In genomic region chr15:92881570-92881837, GRCh38 we compare ENCODE assay signal across 7 cellular contexts. TPM values are rescaled to one million over a fixed set of nuclear protein-coding genes. Genes with fewer than 3 reads are reported as not detected.
DNase-seq lines count a peak whose midpoint lies in the region; ATAC-seq, FAIRE-seq and TF ChIP-seq lines count a peak whose summit lies in the region.

No MANE protein-coding gene starts in this region.

- H3K36me3 Mint-ChIP-seq in activated naive CD4-positive, alpha-beta T cell treated with anti-CD3 and anti-CD28 coated beads, Interleukin-2, amount 50 U/mL, for 72 hours = peaks cover 32 to 34% of the 10 kb centered on the region in 2 donors

- peak overlapping the region; percentile 78 to 96 for H3K27ac Mint-ChIP-seq in activated naive CD4-positive, alpha-beta T cell treated with anti-CD3 and anti-CD28 coated beads, Interleukin-2, amount 50 U/mL, for 72 hours

- ATAC-seq in activated naive CD4-positive, alpha-beta T cell treated with anti-CD3 and anti-CD28 coated beads, Interleukin-2, amount 50 U/mL, for 72 hours = no peak

- H3K4me3 ChIP-seq in Jurkat, Clone E6-1 (ENCODE audit: low read length) = peak overlapping the region; percentile 69
- H3K4me3 ChIP-seq in kidney (ENCODE audit: low read length in 2 of 2) = peak overlapping the region; percentile 62 to 75
- peak overlapping the region; percentile 75 to 84 for H3K4me3 ChIP-seq in stomach smooth muscle (ENCODE audit: low read length in 2 of 2)

- peaks cover 2 to 4% of the 10 kb centered on the region in 2 donors for H3K4me1 ChIP-seq in kidney (ENCODE audit: control insufficient read depth in 1 of 2, insufficient read depth in 1 of 2, low read depth in 1 of 2, low read length in 2 of 2)
- H3K4me1 ChIP-seq in stomach smooth muscle (ENCODE audit: control insufficient read depth, insufficient read depth, low read length) = peaks cover 10% of the 10 kb centered on the region

- in situ Hi-C loops in KBM-7 (cut with MboI; ENCODE audit: low pct_unique_long_range_greater_than_20kb, low sequenced_read_pairs) = no loop called here

- intact Hi-C loops in kidney (cut with DNase I) = no loop called here

- H3K27me3 ChIP-seq in stomach smooth muscle (ENCODE audit: control insufficient read depth in 1 of 2, insufficient read depth in 2 of 2, low read length in 2 of 2) = no peaks in the 10 kb centered on the region

- peaks cover 0 to 2% of the 10 kb centered on the region in 2 donors for H3K36me3 ChIP-seq in kidney (ENCODE audit: control insufficient read depth in 1 of 2, insufficient read depth in 2 of 2, low read length in 2 of 2)
- H3K36me3 ChIP-seq in stomach smooth muscle (ENCODE audit: control insufficient read depth in 2 of 2, insufficient read depth in 2 of 2, low read length in 2 of 2) = no peaks in the 10 kb centered on the region

- no peak for TF ChIP-seq CTCF in kidney (IDR thresholded peaks at IDR 0.05; ENCODE audit: borderline replicate concordance, extremely low read depth, insufficient read depth)

- peak overlapping the region; percentile 9 to 66 for H3K9ac ChIP-seq in kidney (ENCODE audit: low read length in 2 of 2)
- H3K9ac ChIP-seq in stomach smooth muscle (ENCODE audit: low read length in 2 of 2) = peak overlapping the region; percentile 76 to 81

- H3K9me3 ChIP-seq in kidney (ENCODE audit: control insufficient read depth in 1 of 2, low read length in 2 of 2) (no peaks in the 10 kb centered on the region), stomach smooth muscle (ENCODE audit: control insufficient read depth in 2 of 2, low read length in 2 of 2) (no peaks in the 10 kb centered on the region)

- H3K27ac ChIP-seq in kidney (ENCODE audit: low read depth in 2 of 2, low read length in 2 of 2) (peak overlapping the region; percentile 92 to 97), stomach smooth muscle (ENCODE audit: low read length) (peak overlapping the region; percentile 94)

- H3K9me3 Mint-ChIP-seq in activated naive CD4-positive, alpha-beta T cell treated with anti-CD3 and anti-CD28 coated beads, Interleukin-2, amount 50 U/mL, for 72 hours = no peaks in the 10 kb centered on the region

- DNase-seq in Jurkat, Clone E6-1 (ENCODE audit: low read depth, low spot score) = no peak
- DNase-seq in activated naive CD4-positive, alpha-beta T cell treated with anti-CD3 and anti-CD28 coated beads, Interleukin-2, amount 50 U/mL, for 72 hours (ENCODE audit: low spot score in 2 of 2) = no peak
- DNase-seq in kidney (no peak), KBM-7 (no peak), kidney tubule cell (ENCODE audit: low spot score) (no peak)
- no peak for DNase-seq in activated effector memory CD4-positive, alpha-beta T cell treated with Interleukin-2 at 50 U/mL for 16 hours

- FAIRE-seq in kidney (lab: Jason Lieb, UNC) = no peak

RNA-seq across cellular contexts. Expression of gene CHD2, which starts 18.6 kb away (rescaled TPM):
- 51.1 TPM for polyA plus RNA-seq in Jurkat, Clone E6-1 (2012; ENCODE audit: insufficient read depth, insufficient read length)
- total RNA-seq in activated naive CD4-positive, alpha-beta T cell treated with anti-CD3 and anti-CD28 coated beads, Interleukin-2, amount 50 U/mL, for 72 hours = 100 to 1,000 TPM; 187 to 214 TPM
- total RNA-seq in kidney = 137 TPM
- polyA plus RNA-seq in kidney (ENCODE audit: insufficient read depth, low read depth, low replicate concordance) = 22.5 TPM
